Comparison of ENCODE assay signal across 31 cellular contexts in the genomic region with DNA sequence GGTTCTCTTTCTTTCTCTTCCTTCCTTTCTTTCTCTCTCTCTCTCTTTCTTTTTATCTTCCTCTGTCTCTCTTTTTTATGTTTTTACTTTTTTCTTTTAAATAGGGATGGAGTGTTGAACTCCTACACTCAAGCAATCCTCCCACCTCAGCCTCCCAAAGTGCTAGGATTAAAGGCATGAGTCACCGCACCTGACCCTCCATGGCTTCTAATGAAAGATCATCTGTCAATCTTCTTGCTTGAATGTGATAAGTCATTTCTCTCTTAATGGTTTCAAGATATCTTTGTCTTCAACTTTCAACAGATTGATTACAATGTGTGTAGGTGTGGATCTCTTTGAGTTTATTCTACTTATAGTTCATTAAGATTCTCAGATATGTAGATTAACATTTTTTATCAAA.
"Had no signal": no experiment of that assay in that cellular context is flagged by ENCODE, and none has a peak within 500 bp of the region (broad histone marks: within the 10 kb centered on the region; RNA-seq: fewer than 3 reads in every experiment).

No MANE protein-coding gene starts in this region.

- DNase-seq: activated CD4-positive, alpha-beta T cell treated with anti-CD3 and anti-CD28 coated beads, Interleukin-2, amount 10 ng/mL, durations not matched to agents 24 days and 14 days; activated CD4-positive, alpha-beta T cell treated with anti-CD3 and anti-CD28 coated beads, Interleukin-2, amount 50 U/mL, for 4 hours; activated CD8-positive, alpha-beta T cell treated with anti-CD3 and anti-CD28 coated beads for 36 hours; activated effector memory CD4-positive, alpha-beta T cell treated with anti-CD3 and anti-CD28 coated beads, Interleukin-2, amount 50 U/mL, for 16 hours; activated naive CD4-positive, alpha-beta T cell; activated naive CD4-positive, alpha-beta T cell treated with anti-CD3 and anti-CD28 coated beads, Interleukin-2, amount 50 U/mL, for 16 hours; activated naive CD8-positive, alpha-beta T cell treated with anti-CD3 and anti-CD28 coated beads for 36 hours; activated T-cell treated with anti-CD3 and anti-CD28 coated beads, Interleukin-2, amount 50 U/mL, for 1 hour; activated T-cell treated with anti-CD3 and anti-CD28 coated beads, Interleukin-2, amount 50 U/mL, for 72 hours; amniotic stem cell; aorta; brain microvascular endothelial cell; central memory CD4-positive, alpha-beta T cell; Kasumi-1; MG63; NCI-H1048; NCI-H1436 treated with DMSO at 0.1 percent for 48 hours; NCI-H1694 treated with DMSO at 0.1 percent for 48 hours; NCI-H2029; NCI-H345; NCI-H524 treated with DMSO at 0.1 percent for 48 hours; NCI-H748 treated with DMSO at 0.1 percent for 48 hours; NK-92 treated with Interleukin-12 subunit alpha and Interleukin-12 subunit beta, amount 100 ng/mL, for 24 hours; PC-3; Peyer's patch; RPMI8226; SHP77 treated with DMSO at 0.1 percent for 48 hours; SK-N-SH; T-cell; T-helper 17 cell had no signal

- H3K4me3 Mint-ChIP-seq: activated CD4-positive, alpha-beta T cell treated with anti-CD3 and anti-CD28 coated beads, Interleukin-2, amount 10 ng/mL, durations not matched to agents 24 days and 14 days; activated CD8-positive, alpha-beta T cell treated with anti-CD3 and anti-CD28 coated beads for 36 hours; activated naive CD8-positive, alpha-beta T cell treated with anti-CD3 and anti-CD28 coated beads for 36 hours; activated T-cell treated with anti-CD3 and anti-CD28 coated beads, Interleukin-2, amount 50 U/mL, for 72 hours; activated T-helper 17 cell treated with anti-CD3 and anti-CD28 coated beads, Interleukin-2, amount 50 U/mL, for 72 hours; T-cell; T-helper 17 cell had no signal

- H3K4me1 Mint-ChIP-seq: activated naive CD8-positive, alpha-beta T cell treated with anti-CD3 and anti-CD28 coated beads for 36 hours; activated T-helper 17 cell treated with anti-CD3 and anti-CD28 coated beads, Interleukin-2, amount 50 U/mL, for 72 hours had no signal

- H3K27ac Mint-ChIP-seq: activated CD4-positive, alpha-beta T cell treated with anti-CD3 and anti-CD28 coated beads, Interleukin-2, amount 10 ng/mL, durations not matched to agents 24 days and 14 days; activated CD8-positive, alpha-beta T cell treated with anti-CD3 and anti-CD28 coated beads for 36 hours; activated naive CD8-positive, alpha-beta T cell treated with anti-CD3 and anti-CD28 coated beads for 36 hours; activated T-cell treated with anti-CD3 and anti-CD28 coated beads, Interleukin-2, amount 50 U/mL, for 72 hours; activated T-helper 17 cell treated with anti-CD3 and anti-CD28 coated beads, Interleukin-2, amount 50 U/mL, for 72 hours; T-cell; T-helper 17 cell had no signal

- ATAC-seq: activated CD8-positive, alpha-beta T cell treated with anti-CD3 and anti-CD28 coated beads for 36 hours; activated T-cell treated with anti-CD3 and anti-CD28 coated beads, Interleukin-2, amount 50 U/mL, for 72 hours; activated T-helper 17 cell treated with anti-CD3 and anti-CD28 coated beads, Interleukin-2, amount 50 U/mL, for 72 hours; PC-3; T-cell; T-helper 17 cell had no signal
